In genomic region chr16:70438983-70439862, GRCh38 we compare ENCODE assay signal across 8 cellular contexts. TPM values are rescaled to one million over a fixed set of nuclear protein-coding genes. Genes with fewer than 3 reads are reported as not detected.
DNase-seq lines count a peak whose midpoint lies in the region; ATAC-seq and TF ChIP-seq lines count a peak whose summit lies in the region.

TSS of gene ST3GAL2 (minus strand) at chr16:70439100. CDS start at chr16:70398530, 40,570 bp downstream.

- peaks cover 28 to 44% of the 10 kb centered on the region in 2 experiments for H3K4me1 ChIP-seq in HCT116 (ENCODE audit: control insufficient read depth in 1 of 2, insufficient read depth in 2 of 2, low read length in 2 of 2)
- peaks cover 11 to 30% of the 10 kb centered on the region in 2 donors for H3K4me1 ChIP-seq in thoracic aorta (ENCODE audit: control insufficient read depth in 1 of 2, low read depth in 2 of 2)

- peak within 1 kb of the TSS; percentile 81 to 95 for H3K27ac Mint-ChIP-seq in activated naive CD4-positive, alpha-beta T cell treated with anti-CD3 and anti-CD28 coated beads, Interleukin-2, amount 50 U/mL, for 72 hours
- peak within 1 kb of the TSS; percentile 98 for H3K27ac Mint-ChIP-seq in osteocyte (ENCODE audit: unreplicated experiment)

- H3K9me2 ChIP-seq in HCT116 (ENCODE audit: insufficient read depth): no peaks in the 10 kb centered on the region

- TF ChIP-seq POLR2A in HCT116 (IDR thresholded peaks at IDR 0.05; ENCODE audit: borderline replicate concordance, extremely low read depth, insufficient read depth, insufficient read length): no peak

- no peak for TF ChIP-seq RAD21 in HCT116 (IDR thresholded peaks at IDR 0.05; ENCODE audit: low read depth)

- POLR2A ChIA-PET in HCT116 (lab: Charles Lee): interaction anchor here (1.3 to 1.7 kb wide), 3 partner anchors 11 to 58 kb away, joined by 4 to 8 read pairs (median 4); no protein-coding TSS in a partner anchor

- BruUV-seq in HCT116 (replicated peaks; lab: Mats Ljungman, UMichigan): no TSS peak

- H3K4me3 ChIP-seq in HCT116 (replicated peaks in 1 of 2; ENCODE audit: low read depth in 1 of 2, low read length in 2 of 2) (peak within 1 kb of the TSS; percentile 56 to 70), thoracic aorta (peak within 1 kb of the TSS; percentile 75)

- H3K27ac ChIP-seq in HCT116 (ENCODE audit: low read depth, low read length) (peak within 1 kb of the TSS; percentile 33; the same call in 1 of the 2 replicates), thoracic aorta (peak within 1 kb of the TSS; percentile 75 to 78)

- intact Hi-C loops in HCT116 (cut with micrococcal nuclease): loop anchor here (5.0 kb wide), 1 partner anchor 57 kb away; no protein-coding TSS in a partner anchor

- H3K9me3 ChIP-seq in HCT116 (ENCODE audit: control insufficient read depth in 1 of 2, insufficient read depth in 1 of 2, low read depth in 1 of 2, low read length in 2 of 2) (no peaks in the 10 kb centered on the region), thoracic aorta (no peaks in the 10 kb centered on the region)

- peak within 1 kb of the TSS; percentile 99 for H3K4me3 Mint-ChIP-seq in osteocyte (ENCODE audit: unreplicated experiment)

- peaks cover 9% of the 10 kb centered on the region in 2 donors for H3K36me3 Mint-ChIP-seq in activated naive CD4-positive, alpha-beta T cell treated with anti-CD3 and anti-CD28 coated beads, Interleukin-2, amount 50 U/mL, for 72 hours
- H3K36me3 Mint-ChIP-seq in osteocyte (ENCODE audit: unreplicated experiment): peaks cover 7% of the 10 kb centered on the region

- H3K4me1 Mint-ChIP-seq in osteocyte (ENCODE audit: unreplicated experiment): peaks cover 40% of the 10 kb centered on the region

- RAD21 ChIA-PET in HCT116 (lab: Charles Lee; ENCODE audit: low non-redundant PET in 1 of 2, low total read pairs in 2 of 2, uncharacterized antibody in 2 of 2, unreplicated experiment in 2 of 2): interaction anchor here in 1 of 2 experiments (0.6 kb wide), 1 partner anchor 26 kb away, joined by 3 read pairs; no protein-coding TSS in a partner anchor

- no peaks in the 10 kb centered on the region for H3K9me3 Mint-ChIP-seq in activated naive CD4-positive, alpha-beta T cell treated with anti-CD3 and anti-CD28 coated beads, Interleukin-2, amount 50 U/mL, for 72 hours
- H3K9me3 Mint-ChIP-seq in osteocyte (ENCODE audit: unreplicated experiment): no peaks in the 10 kb centered on the region

- CTCF ChIA-PET in HCT116 (lab: Charles Lee): no interaction called here

- DNase-seq in GM03348 (ENCODE audit: low spot score) (peak; percentile 97), HCT116 (ENCODE audit: low read depth, low spot score) (peak; percentile 54), MV-4-11 (lab: John Stamatoyannopoulos, UW) (peak; percentile 79), SKM-1 (lab: John Stamatoyannopoulos, UW; ENCODE audit: unreplicated experiment) (peak; percentile 76), glomerular visceral epithelial cell (ENCODE audit: extremely low spot score) (peak; percentile 93), osteocyte (ENCODE audit: extremely low spot score, unreplicated experiment) (peak; percentile 98), thoracic aorta (ENCODE audit: low spot score) (peak; percentile 91)
- DNase-seq in activated naive CD4-positive, alpha-beta T cell treated with anti-CD3 and anti-CD28 coated beads, Interleukin-2, amount 50 U/mL, for 72 hours (ENCODE audit: low spot score in 2 of 2): peak; percentile 90 to 91

- H2AFZ ChIP-seq in HCT116 (ENCODE audit: low read depth, low read length, poor library complexity, severe bottlenecking): peak within 1 kb of the TSS; percentile 90

- H3K36me3 ChIP-seq in HCT116 (ENCODE audit: control insufficient read depth in 1 of 2, insufficient read depth in 2 of 2, low read length in 2 of 2) (no peaks in the 10 kb centered on the region), thoracic aorta (no peaks in the 10 kb centered on the region)

- ATAC-seq in HCT116 (peak; percentile 92), thoracic aorta (ENCODE audit: insufficient number of reproducible peaks, low FRiP score, low read depth) (peak; percentile 91)
- ATAC-seq in activated naive CD4-positive, alpha-beta T cell treated with anti-CD3 and anti-CD28 coated beads, Interleukin-2, amount 50 U/mL, for 72 hours: peak; percentile 95 to 97

- TF ChIP-seq CTCF in HCT116 (IDR thresholded peaks at IDR 0.05 in 2 of 3, conservative IDR thresholded peaks at IDR 0.05 in 1 of 3; ENCODE audit: borderline replicate concordance in 1 of 3, insufficient read depth in 1 of 3, low read depth in 2 of 3, low read length in 2 of 3) (no peak), osteocyte (IDR thresholded peaks at IDR 0.05) (no peak), thoracic aorta (IDR thresholded peaks at IDR 0.05) (peak; percentile 38)

- no peaks in the 10 kb centered on the region for H3K27me3 Mint-ChIP-seq in osteocyte (ENCODE audit: unreplicated experiment)

- H4K20me1 ChIP-seq in HCT116 (ENCODE audit: insufficient read depth): no peaks in the 10 kb centered on the region

- H3K4me2 ChIP-seq in HCT116 (ENCODE audit: low read length): peak within 1 kb of the TSS; percentile 95

- H3K79me2 ChIP-seq in HCT116 (ENCODE audit: insufficient read depth, low read length): no peaks in the 10 kb centered on the region

- no peaks in the 10 kb centered on the region for H3K27me3 ChIP-seq in HCT116 (ENCODE audit: insufficient read depth, low read length)
- no peaks in the 10 kb centered on the region for H3K27me3 ChIP-seq in thoracic aorta (replicated peaks; ENCODE audit: insufficient read depth)

- H3K9ac ChIP-seq in HCT116 (ENCODE audit: low read length): peak within 1 kb of the TSS; percentile 47; the same call in 1 of the 2 replicates

TF ChIP-seq in HCT116, 20 proteins besides CTCF, POLR2A, EP300 and RAD21:
- TF ChIP-seq TCF7L2 (IDR thresholded peaks at IDR 0.05; ENCODE audit: borderline replicate concordance, extremely low read depth, insufficient read depth, insufficient read length) (no peak), SIN3A (IDR thresholded peaks at IDR 0.05; ENCODE audit: low read depth) (no peak), JUND (IDR thresholded peaks at IDR 0.05) (no peak), CBX3 (IDR thresholded peaks at IDR 0.05; ENCODE audit: low read depth) (no peak), ZFX (IDR thresholded peaks at IDR 0.05) (0 out of 2 replicates have a peak, but pooled peaks have one; percentile 5), YY1 (IDR thresholded peaks at IDR 0.05; ENCODE audit: extremely low read depth, insufficient replicate concordance, low read depth, low read length) (peak; percentile 76), MAX (IDR thresholded peaks at IDR 0.05) (no peak), EGR1 (IDR thresholded peaks at IDR 0.05; ENCODE audit: low read depth) (peak; percentile 49; the same call in 1 of the 2 replicates), SP1 (IDR thresholded peaks at IDR 0.05; ENCODE audit: low read depth) (0 out of 2 replicates have a peak, but pooled peaks have one; percentile 49)

RNA-seq across cellular contexts. Expression of gene ST3GAL2, which starts in this region (rescaled TPM):
- total RNA-seq in HCT116 (2021; ENCODE audit: unreplicated experiment) (9.5 TPM), osteocyte (66.5 and 67.6 TPM in 2 replicates), thoracic aorta (10 to 100 TPM; 21.0 to 28.4 TPM)
- 4.0 and 6.3 TPM in 2 replicates for polyA plus RNA-seq in HCT116 (2012)
- total RNA-seq in activated naive CD4-positive, alpha-beta T cell treated with anti-CD3 and anti-CD28 coated beads, Interleukin-2, amount 50 U/mL, for 72 hours: 10 to 100 TPM; 13.9 to 18.2 TPM

Comparison
In these comparisons a context has a peak if more than half of its experiments do, and no peak if none do; other contexts are left out.
1. Peak in every context shown above with its lines: DNase-seq, ATAC-seq, H3K4me3 ChIP-seq and H3K27ac ChIP-seq.